17 cellular contexts compared by ENCODE assay signal in genomic region chr1:17558954-17559617, GRCh38. TPM values are rescaled to one million over a fixed set of nuclear protein-coding genes. Genes with fewer than 3 reads are reported as not detected.
DNase-seq lines count a peak whose midpoint lies in the region; ATAC-seq and TF ChIP-seq lines count a peak whose summit lies in the region.
"Had no signal": no experiment of that assay in that cellular context is flagged by ENCODE, and none has a peak within 500 bp of the region (broad histone marks: within the 10 kb centered on the region; RNA-seq: fewer than 3 reads in every experiment).

No MANE protein-coding gene starts in this region.

- H3K4me3 Mint-ChIP-seq in HFFc6 (no peak overlapping the region), chondrocyte (ENCODE audit: unreplicated experiment) (no peak overlapping the region)
- H3K4me3 Mint-ChIP-seq: CD4-positive, CD25-positive, alpha-beta regulatory T cell; memory B cell had no signal

- in situ Hi-C loops in GM13976 (cut with MboI; ENCODE audit: low sequenced_read_pairs, unreplicated experiment): no loop called here

- H3K9me3 ChIP-seq in right lobe of liver (no peaks in the 10 kb centered on the region), tibial nerve (no peaks in the 10 kb centered on the region), MG63 (no peaks in the 10 kb centered on the region), BE2C (no peaks in the 10 kb centered on the region)

- H3K27ac Mint-ChIP-seq in HFFc6 (peak overlapping the region; percentile 31), chondrocyte (ENCODE audit: unreplicated experiment) (peak overlapping the region; percentile 43)
- H3K27ac Mint-ChIP-seq: CD4-positive, CD25-positive, alpha-beta regulatory T cell; memory B cell had no signal

- TF ChIP-seq POLR2A in right lobe of liver (IDR thresholded peaks at IDR 0.05) (no peak), tibial nerve (IDR thresholded peaks at IDR 0.05) (no peak)

- H3K4me1 ChIP-seq in right lobe of liver (peaks cover 0 to 43% (median 21%) of the 10 kb centered on the region in 4 donors), tibial nerve (peaks cover 0 to 48% (median 22%) of the 10 kb centered on the region in 4 donors), BE2C (no peaks in the 10 kb centered on the region)

- 100% methylated on average over 1 of the region's 8 CpGs for WGBS in right lobe of liver (ENCODE audit: insufficient coverage, low coverage, low lambda C conversion rate, missing lambda C conversion rate)
- WGBS in tibial nerve, 2 donors: 61 to 79% methylated on average over 8 of the region's 8 CpGs

- DNase-seq in HFFc6 (no peak), chondrocyte (ENCODE audit: low spot score) (no peak), right lobe of liver (no peak), tibial nerve (ENCODE audit: low spot score in 2 of 2) (no peak), MG63 (no peak), BE2C (no peak), GM13976 (ENCODE audit: low spot score) (no peak)
- DNase-seq: activated CD4-positive, alpha-beta T cell treated with anti-CD3 and anti-CD28 coated beads, Interleukin-2, amount 50 U/mL, for 4 hours; CD4-positive, CD25-positive, alpha-beta regulatory T cell; hippocampal formation; NCI-H2081; occipital lobe; SIG-M5; stimulated activated CD8-positive, alpha-beta memory T cell treated with anti-CD3 and anti-CD28 coated beads, Interleukin-4, amount 100 ng/mL, for 48 hours; T1000 had no signal

- H3K27me3 ChIP-seq in right lobe of liver (no peaks in the 10 kb centered on the region), tibial nerve (no peaks in the 10 kb centered on the region), MG63 (no peaks in the 10 kb centered on the region), BE2C (no peaks in the 10 kb centered on the region)

- TF ChIP-seq EP300 in tibial nerve (IDR thresholded peaks at IDR 0.05): no peak

- H3K36me3 ChIP-seq in right lobe of liver: no peaks in the 10 kb centered on the region
- H3K36me3 ChIP-seq in tibial nerve: no peaks in the 10 kb centered on the region
- no peaks in the 10 kb centered on the region for H3K36me3 ChIP-seq in MG63
- no peaks in the 10 kb centered on the region for H3K36me3 ChIP-seq in BE2C

- peak overlapping the region; percentile 68 to 87 (median 79) for H3K27ac ChIP-seq in right lobe of liver
- peak overlapping the region in 3 of 4 donors; percentile 77 to 96 (median 95) for H3K27ac ChIP-seq in tibial nerve
- H3K27ac ChIP-seq: HL-60 had no signal

- H3K36me3 Mint-ChIP-seq in HFFc6 (ENCODE audit: low read depth): no peaks in the 10 kb centered on the region
- H3K36me3 Mint-ChIP-seq in chondrocyte (ENCODE audit: low read depth): no peaks in the 10 kb centered on the region
- H3K36me3 Mint-ChIP-seq: CD4-positive, CD25-positive, alpha-beta regulatory T cell; memory B cell had no signal

- ATAC-seq in right lobe of liver: no peak

- H3K4me1 Mint-ChIP-seq in HFFc6 (ENCODE audit: low read depth) (peaks cover 49% of the 10 kb centered on the region), chondrocyte (ENCODE audit: low read depth) (peaks cover 55% of the 10 kb centered on the region)
- H3K4me1 Mint-ChIP-seq: CD4-positive, CD25-positive, alpha-beta regulatory T cell had no signal

- intact Hi-C loops in right lobe of liver (cut with DNase I): no loop called here

- H3K27me3 Mint-ChIP-seq in HFFc6 (ENCODE audit: insufficient read depth) (no peaks in the 10 kb centered on the region), chondrocyte (ENCODE audit: low read depth) (no peaks in the 10 kb centered on the region)
- H3K27me3 Mint-ChIP-seq: CD4-positive, CD25-positive, alpha-beta regulatory T cell had no signal

- H3K9me3 Mint-ChIP-seq in HFFc6: no peaks in the 10 kb centered on the region
- H3K9me3 Mint-ChIP-seq in chondrocyte (ENCODE audit: low read depth): no peaks in the 10 kb centered on the region
- H3K9me3 Mint-ChIP-seq: CD4-positive, CD25-positive, alpha-beta regulatory T cell; memory B cell had no signal

- TF ChIP-seq CTCF in HFFc6 (IDR thresholded peaks at IDR 0.05) (no peak), chondrocyte (IDR thresholded peaks at IDR 0.05) (no peak), right lobe of liver (IDR thresholded peaks at IDR 0.05) (no peak), tibial nerve (IDR thresholded peaks at IDR 0.05) (no peak), BE2C (IDR thresholded peaks at IDR 0.05; ENCODE audit: low read depth, low read length) (no peak), GM13976 (IDR thresholded peaks at IDR 0.05; ENCODE audit: borderline replicate concordance, control extremely low read depth, extremely low read depth, insufficient read depth, missing control alignments) (no peak)

- H3K4me3 ChIP-seq in right lobe of liver (no peak overlapping the region), tibial nerve (no peak overlapping the region), MG63 (no peak overlapping the region), BE2C (ENCODE audit: low read depth, low read length) (no peak overlapping the region)

RNA-seq across cellular contexts. Expression of gene ARHGEF10L, which starts 19.6 kb away (rescaled TPM):
- total RNA-seq in HFFc6 (2021; fragmentation: NEBNext Ultra II Directional; extraction: Animal tissue kit (Norgen Biotek cat#: 25700)): 10 to 100 TPM; 11.1 to 29.0 (median 26.7) TPM
- 27.3 to 40.6 TPM (median 40.0 TPM) in 3 replicates for total RNA-seq in chondrocyte
- 100 to 1,000 TPM in 2 of 6 experiments, 10 to 100 TPM in 4; 59.7 to 124 (median 87.4) TPM for total RNA-seq in right lobe of liver
- total RNA-seq in tibial nerve: 10 to 100 TPM; 38.5 to 73.8 (median 41.7) TPM
- 7.6 and 15.9 TPM in 2 replicates for total RNA-seq in MG63 (2014; rRNA removed; shearing (Covaris generic); ENCODE audit: low replicate concordance)
- 15.4 TPM for polyA plus RNA-seq in BE2C (2012; ENCODE audit: insufficient read depth, insufficient read length, low read depth)
- total RNA-seq: CD4-positive, CD25-positive, alpha-beta regulatory T cell had no signal
- polyA plus RNA-seq: CD4-positive, CD25-positive, alpha-beta regulatory T cell had no signal
